1 cellular context compared by ENCODE assay signal in the genomic region with DNA sequence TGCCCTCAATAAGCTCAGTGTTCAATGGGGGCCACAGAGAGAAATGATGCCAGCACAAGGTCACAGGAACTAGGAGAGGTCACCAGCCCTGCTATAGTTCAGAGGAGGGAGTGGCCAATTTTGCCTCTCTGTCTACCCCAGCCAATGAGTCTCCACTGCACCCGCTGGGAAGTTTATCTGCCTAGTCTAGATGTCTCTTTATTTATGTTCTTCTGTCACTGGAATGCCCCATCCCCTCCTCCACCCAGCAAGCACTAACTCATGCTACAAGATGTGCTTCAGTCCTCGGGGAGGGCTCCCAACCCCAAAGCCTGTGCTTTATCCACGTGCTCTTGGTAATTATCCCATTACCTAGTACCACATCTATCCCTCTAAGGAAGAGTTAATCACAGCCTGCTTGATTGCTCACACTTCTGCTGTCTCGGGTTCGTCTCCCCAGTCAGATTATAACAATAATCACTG.
TF ChIP-seq lines count a peak whose summit lies in the region.

No MANE protein-coding gene starts in this region.

TF ChIP-seq in K562, 482 proteins besides CTCF, POLR2A, EP300 and RAD21 (continued from another document and continues in another):
- TF ChIP-seq, protein P1, sequence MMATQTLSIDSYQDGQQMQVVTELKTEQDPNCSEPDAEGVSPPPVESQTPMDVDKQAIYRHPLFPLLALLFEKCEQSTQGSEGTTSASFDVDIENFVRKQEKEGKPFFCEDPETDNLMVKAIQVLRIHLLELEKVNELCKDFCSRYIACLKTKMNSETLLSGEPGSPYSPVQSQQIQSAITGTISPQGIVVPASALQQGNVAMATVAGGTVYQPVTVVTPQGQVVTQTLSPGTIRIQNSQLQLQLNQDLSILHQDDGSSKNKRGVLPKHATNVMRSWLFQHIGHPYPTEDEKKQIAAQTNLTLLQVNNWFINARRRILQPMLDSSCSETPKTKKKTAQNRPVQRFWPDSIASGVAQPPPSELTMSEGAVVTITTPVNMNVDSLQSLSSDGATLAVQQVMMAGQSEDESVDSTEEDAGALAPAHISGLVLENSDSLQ (IDR thresholded peaks at IDR 0.05): peak; percentile 95
- TF ChIP-seq KAT8 (IDR thresholded peaks at IDR 0.05; ENCODE audit: low read depth) (no peak), ZNF174 (CRISPR knock-in tag; IDR thresholded peaks at IDR 0.05) (no peak), CBFA2T3 (IDR thresholded peaks at IDR 0.05) (peak; percentile 77), TARDBP (IDR thresholded peaks at IDR 0.05) (no peak), BRD4 (IDR thresholded peaks at IDR 0.05) (no peak), ZNF232 (CRISPR knock-in tag; IDR thresholded peaks at IDR 0.05) (no peak), BRD9 (IDR thresholded peaks at IDR 0.05; ENCODE audit: low read depth, partially characterized antibody) (no peak), ATF7 (IDR thresholded peaks at IDR 0.05) (peak; percentile 77), JUND (IDR thresholded peaks at IDR 0.05; ENCODE audit: borderline replicate concordance, low read depth, low read length) (peak; percentile 77), JUND (tag; IDR thresholded peaks at IDR 0.05; ENCODE audit: borderline replicate concordance, low read depth, low read length) (peak; percentile 62; the same call in 1 of the 3 replicates), E2F1 (CRISPR knock-in tag; IDR thresholded peaks at IDR 0.05) (no peak), ZNF79 (CRISPR knock-in tag; IDR thresholded peaks at IDR 0.05; ENCODE audit: low read depth) (no peak), POLR2G (IDR thresholded peaks at IDR 0.05; ENCODE audit: low read depth, low read length) (no peak), SREBF2 (CRISPR knock-in tag; IDR thresholded peaks at IDR 0.05) (no peak), CHD4 (IDR thresholded peaks at IDR 0.05; ENCODE audit: insufficient read depth, insufficient replicate concordance, low read depth, low read length, poor library complexity, severe bottlenecking) (no peak), REST (CRISPR knock-in tag; IDR thresholded peaks at IDR 0.05; ENCODE audit: low read depth) (no peak), NR2C2 (CRISPR knock-in tag; IDR thresholded peaks at IDR 0.05) (no peak), NR2C2 (tag; IDR thresholded peaks at IDR 0.05) (peak; percentile 75), TCFL5 (CRISPR knock-in tag; conservative IDR thresholded peaks at IDR 0.05) (no peak), ZNF217 (CRISPR knock-in tag; IDR thresholded peaks at IDR 0.05) (no peak), ZNF75A (CRISPR knock-in tag; IDR thresholded peaks at IDR 0.05) (no peak), ZNF324 (CRISPR knock-in tag; IDR thresholded peaks at IDR 0.05) (no peak), ARNT (IDR thresholded peaks at IDR 0.05) (peak in 1 of 2 experiments; percentile 86; a peak in 2 of 4 replicates), EHMT2 (IDR thresholded peaks at IDR 0.05) (no peak)
- TF ChIP-seq, protein P2, sequence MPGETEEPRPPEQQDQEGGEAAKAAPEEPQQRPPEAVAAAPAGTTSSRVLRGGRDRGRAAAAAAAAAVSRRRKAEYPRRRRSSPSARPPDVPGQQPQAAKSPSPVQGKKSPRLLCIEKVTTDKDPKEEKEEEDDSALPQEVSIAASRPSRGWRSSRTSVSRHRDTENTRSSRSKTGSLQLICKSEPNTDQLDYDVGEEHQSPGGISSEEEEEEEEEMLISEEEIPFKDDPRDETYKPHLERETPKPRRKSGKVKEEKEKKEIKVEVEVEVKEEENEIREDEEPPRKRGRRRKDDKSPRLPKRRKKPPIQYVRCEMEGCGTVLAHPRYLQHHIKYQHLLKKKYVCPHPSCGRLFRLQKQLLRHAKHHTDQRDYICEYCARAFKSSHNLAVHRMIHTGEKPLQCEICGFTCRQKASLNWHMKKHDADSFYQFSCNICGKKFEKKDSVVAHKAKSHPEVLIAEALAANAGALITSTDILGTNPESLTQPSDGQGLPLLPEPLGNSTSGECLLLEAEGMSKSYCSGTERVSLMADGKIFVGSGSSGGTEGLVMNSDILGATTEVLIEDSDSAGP (CRISPR knock-in tag; IDR thresholded peaks at IDR 0.05): no peak
- TF ChIP-seq, protein P3, sequence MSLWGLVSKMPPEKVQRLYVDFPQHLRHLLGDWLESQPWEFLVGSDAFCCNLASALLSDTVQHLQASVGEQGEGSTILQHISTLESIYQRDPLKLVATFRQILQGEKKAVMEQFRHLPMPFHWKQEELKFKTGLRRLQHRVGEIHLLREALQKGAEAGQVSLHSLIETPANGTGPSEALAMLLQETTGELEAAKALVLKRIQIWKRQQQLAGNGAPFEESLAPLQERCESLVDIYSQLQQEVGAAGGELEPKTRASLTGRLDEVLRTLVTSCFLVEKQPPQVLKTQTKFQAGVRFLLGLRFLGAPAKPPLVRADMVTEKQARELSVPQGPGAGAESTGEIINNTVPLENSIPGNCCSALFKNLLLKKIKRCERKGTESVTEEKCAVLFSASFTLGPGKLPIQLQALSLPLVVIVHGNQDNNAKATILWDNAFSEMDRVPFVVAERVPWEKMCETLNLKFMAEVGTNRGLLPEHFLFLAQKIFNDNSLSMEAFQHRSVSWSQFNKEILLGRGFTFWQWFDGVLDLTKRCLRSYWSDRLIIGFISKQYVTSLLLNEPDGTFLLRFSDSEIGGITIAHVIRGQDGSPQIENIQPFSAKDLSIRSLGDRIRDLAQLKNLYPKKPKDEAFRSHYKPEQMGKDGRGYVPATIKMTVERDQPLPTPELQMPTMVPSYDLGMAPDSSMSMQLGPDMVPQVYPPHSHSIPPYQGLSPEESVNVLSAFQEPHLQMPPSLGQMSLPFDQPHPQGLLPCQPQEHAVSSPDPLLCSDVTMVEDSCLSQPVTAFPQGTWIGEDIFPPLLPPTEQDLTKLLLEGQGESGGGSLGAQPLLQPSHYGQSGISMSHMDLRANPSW (CRISPR knock-in tag; IDR thresholded peaks at IDR 0.05): no peak
- TF ChIP-seq, protein P4, sequence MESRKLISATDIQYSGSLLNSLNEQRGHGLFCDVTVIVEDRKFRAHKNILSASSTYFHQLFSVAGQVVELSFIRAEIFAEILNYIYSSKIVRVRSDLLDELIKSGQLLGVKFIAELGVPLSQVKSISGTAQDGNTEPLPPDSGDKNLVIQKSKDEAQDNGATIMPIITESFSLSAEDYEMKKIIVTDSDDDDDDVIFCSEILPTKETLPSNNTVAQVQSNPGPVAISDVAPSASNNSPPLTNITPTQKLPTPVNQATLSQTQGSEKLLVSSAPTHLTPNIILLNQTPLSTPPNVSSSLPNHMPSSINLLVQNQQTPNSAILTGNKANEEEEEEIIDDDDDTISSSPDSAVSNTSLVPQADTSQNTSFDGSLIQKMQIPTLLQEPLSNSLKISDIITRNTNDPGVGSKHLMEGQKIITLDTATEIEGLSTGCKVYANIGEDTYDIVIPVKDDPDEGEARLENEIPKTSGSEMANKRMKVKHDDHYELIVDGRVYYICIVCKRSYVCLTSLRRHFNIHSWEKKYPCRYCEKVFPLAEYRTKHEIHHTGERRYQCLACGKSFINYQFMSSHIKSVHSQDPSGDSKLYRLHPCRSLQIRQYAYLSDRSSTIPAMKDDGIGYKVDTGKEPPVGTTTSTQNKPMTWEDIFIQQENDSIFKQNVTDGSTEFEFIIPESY (CRISPR knock-in tag; IDR thresholded peaks at IDR 0.05): no peak
- TF ChIP-seq, protein P5, sequence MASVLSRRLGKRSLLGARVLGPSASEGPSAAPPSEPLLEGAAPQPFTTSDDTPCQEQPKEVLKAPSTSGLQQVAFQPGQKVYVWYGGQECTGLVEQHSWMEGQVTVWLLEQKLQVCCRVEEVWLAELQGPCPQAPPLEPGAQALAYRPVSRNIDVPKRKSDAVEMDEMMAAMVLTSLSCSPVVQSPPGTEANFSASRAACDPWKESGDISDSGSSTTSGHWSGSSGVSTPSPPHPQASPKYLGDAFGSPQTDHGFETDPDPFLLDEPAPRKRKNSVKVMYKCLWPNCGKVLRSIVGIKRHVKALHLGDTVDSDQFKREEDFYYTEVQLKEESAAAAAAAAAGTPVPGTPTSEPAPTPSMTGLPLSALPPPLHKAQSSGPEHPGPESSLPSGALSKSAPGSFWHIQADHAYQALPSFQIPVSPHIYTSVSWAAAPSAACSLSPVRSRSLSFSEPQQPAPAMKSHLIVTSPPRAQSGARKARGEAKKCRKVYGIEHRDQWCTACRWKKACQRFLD (CRISPR knock-in tag; IDR thresholded peaks at IDR 0.05): no peak
- TF ChIP-seq, protein P6, sequence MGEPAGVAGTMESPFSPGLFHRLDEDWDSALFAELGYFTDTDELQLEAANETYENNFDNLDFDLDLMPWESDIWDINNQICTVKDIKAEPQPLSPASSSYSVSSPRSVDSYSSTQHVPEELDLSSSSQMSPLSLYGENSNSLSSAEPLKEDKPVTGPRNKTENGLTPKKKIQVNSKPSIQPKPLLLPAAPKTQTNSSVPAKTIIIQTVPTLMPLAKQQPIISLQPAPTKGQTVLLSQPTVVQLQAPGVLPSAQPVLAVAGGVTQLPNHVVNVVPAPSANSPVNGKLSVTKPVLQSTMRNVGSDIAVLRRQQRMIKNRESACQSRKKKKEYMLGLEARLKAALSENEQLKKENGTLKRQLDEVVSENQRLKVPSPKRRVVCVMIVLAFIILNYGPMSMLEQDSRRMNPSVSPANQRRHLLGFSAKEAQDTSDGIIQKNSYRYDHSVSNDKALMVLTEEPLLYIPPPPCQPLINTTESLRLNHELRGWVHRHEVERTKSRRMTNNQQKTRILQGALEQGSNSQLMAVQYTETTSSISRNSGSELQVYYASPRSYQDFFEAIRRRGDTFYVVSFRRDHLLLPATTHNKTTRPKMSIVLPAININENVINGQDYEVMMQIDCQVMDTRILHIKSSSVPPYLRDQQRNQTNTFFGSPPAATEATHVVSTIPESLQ (CRISPR knock-in tag; IDR thresholded peaks at IDR 0.05): no peak
- TF ChIP-seq, protein P7, sequence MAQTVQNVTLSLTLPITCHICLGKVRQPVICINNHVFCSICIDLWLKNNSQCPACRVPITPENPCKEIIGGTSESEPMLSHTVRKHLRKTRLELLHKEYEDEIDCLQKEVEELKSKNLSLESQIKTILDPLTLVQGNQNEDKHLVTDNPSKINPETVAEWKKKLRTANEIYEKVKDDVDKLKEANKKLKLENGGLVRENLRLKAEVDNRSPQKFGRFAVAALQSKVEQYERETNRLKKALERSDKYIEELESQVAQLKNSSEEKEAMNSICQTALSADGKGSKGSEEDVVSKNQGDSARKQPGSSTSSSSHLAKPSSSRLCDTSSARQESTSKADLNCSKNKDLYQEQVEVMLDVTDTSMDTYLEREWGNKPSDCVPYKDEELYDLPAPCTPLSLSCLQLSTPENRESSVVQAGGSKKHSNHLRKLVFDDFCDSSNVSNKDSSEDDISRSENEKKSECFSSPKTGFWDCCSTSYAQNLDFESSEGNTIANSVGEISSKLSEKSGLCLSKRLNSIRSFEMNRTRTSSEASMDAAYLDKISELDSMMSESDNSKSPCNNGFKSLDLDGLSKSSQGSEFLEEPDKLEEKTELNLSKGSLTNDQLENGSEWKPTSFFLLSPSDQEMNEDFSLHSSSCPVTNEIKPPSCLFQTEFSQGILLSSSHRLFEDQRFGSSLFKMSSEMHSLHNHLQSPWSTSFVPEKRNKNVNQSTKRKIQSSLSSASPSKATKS (CRISPR knock-in tag; IDR thresholded peaks at IDR 0.05): no peak
